ENCODE assay signal across 9 cellular contexts in genomic region chr7:141649865-141650499, GRCh38. TPM values are rescaled to one million over a fixed set of nuclear protein-coding genes. Genes with fewer than 3 reads are reported as not detected.
DNase-seq lines count a peak whose midpoint lies in the region; ATAC-seq, FAIRE-seq and TF ChIP-seq lines count a peak whose summit lies in the region.
"Had no signal": no experiment of that assay in that cellular context is flagged by ENCODE, and none has a peak within 500 bp of the region (broad histone marks: within the 10 kb centered on the region; RNA-seq: fewer than 3 reads in every experiment).

No MANE protein-coding gene starts in this region.

- no peak overlapping the region for H3K4me3 ChIP-seq in DOHH2 (ENCODE audit: low read length)
- H3K4me3 ChIP-seq in GM12878, result no peak overlapping the region

- no peaks in the 10 kb centered on the region for H3F3A ChIP-seq in DOHH2 (ENCODE audit: control insufficient read depth, insufficient read depth)

- TF ChIP-seq POLR2A in GM12878 (IDR thresholded peaks at IDR 0.05; ENCODE audit: low read depth, low read length), result no peak

- TF ChIP-seq CTCF in DOHH2 (IDR thresholded peaks at IDR 0.05; ENCODE audit: low read depth, low read length, poor library complexity, severe bottlenecking), result peak; percentile 31
- TF ChIP-seq CTCF in GM12878 (IDR thresholded peaks at IDR 0.05 in 2 of 3, conservative IDR thresholded peaks at IDR 0.05 in 1 of 3; ENCODE audit: control insufficient read depth in 2 of 3, extremely low read depth in 1 of 3, insufficient read depth in 1 of 3, low read depth in 3 of 3, low read length in 3 of 3), result peak; percentile 65 to 87 (median 78)

- DNase-seq in HUDEP-2 (lab: John Stamatoyannopoulos, UW; ENCODE audit: unreplicated experiment in 76 of 76) (peak in 44 of 76 experiments; percentile 1 to 67 (median 24)), NCI-H82 treated with DMSO at 0.1 percent for 48 hours (lab: John Stamatoyannopoulos, UW; ENCODE audit: unreplicated experiment) (peak; percentile 39), GM12878 (ENCODE audit: low read depth, low spot score) (peak; percentile 40), hippocampal formation (lab: John Stamatoyannopoulos, UW) (peak; percentile 70 to 92), sciatic nerve (ENCODE audit: low spot score) (peak; percentile 70)
- DNase-seq in effector CD8-positive, alpha-beta T cell (lab: John Stamatoyannopoulos, UW), result no peak
- DNase-seq: activated naive CD8-positive, alpha-beta T cell treated with anti-CD3 and anti-CD28 coated beads, Interleukin-2, amount 10 ng/mL, durations not matched to agents 7 days and 5 days had no signal

- 14% methylated on average over 4 of the region's 4 CpGs for WGBS in GM12878 (ENCODE audit: insufficient coverage, insufficient replicate concordance, low lambda C conversion rate, missing lambda C conversion rate)

- no peak overlapping the region for H3K9ac ChIP-seq in GM12878 (ENCODE audit: control insufficient read depth, insufficient read depth, low read length)

- H4K20me1 ChIP-seq in DOHH2 (ENCODE audit: control insufficient read depth, insufficient read depth, low read depth, low read length) (no peaks in the 10 kb centered on the region), GM12878 (ENCODE audit: control insufficient read depth, insufficient read depth) (no peaks in the 10 kb centered on the region)

- no peak overlapping the region for H3K4me2 ChIP-seq in DOHH2 (ENCODE audit: low read length)
- H3K4me2 ChIP-seq in GM12878 (ENCODE audit: control insufficient read depth, insufficient read depth), result peak overlapping the region; percentile 57; the same call in 1 of the 2 replicates

- RAD21 ChIA-PET in GM12878 (lab: Charles Lee; ENCODE audit: unreplicated experiment), result interaction anchor here (0.6 to 3.4 kb wide), 18 partner anchors 24 to 974 kb away, joined by 3 to 12 read pairs (median 5); partner anchors contain the start of genes MRPS33 and SSBP1

- SMC1A ChIA-PET in GM12878 (lab: Charles Lee; ENCODE audit: uncharacterized antibody, unreplicated experiment), result interaction anchor here (0.7 to 4.1 kb wide), 24 partner anchors 10 to 838 kb away, joined by 3 to 33 read pairs (median 4); partner anchors contain the start of genes AGK and MRPS33

- in situ Hi-C loops in GM12878 (cut with MboI), result loop anchor here (10.0 kb wide), 1 partner anchor 635 kb away; the partner anchor contains the start of gene MRPS33

- H3K79me2 ChIP-seq in DOHH2 (ENCODE audit: control insufficient read depth, low read length) (no peaks in the 10 kb centered on the region), GM12878 (ENCODE audit: control insufficient read depth, insufficient read depth, low read length) (no peaks in the 10 kb centered on the region)

- H3K9me3 ChIP-seq in DOHH2 (ENCODE audit: control insufficient read depth, insufficient read depth, low read length), result no peaks in the 10 kb centered on the region
- no peaks in the 10 kb centered on the region for H3K9me3 ChIP-seq in GM12878 (replicated peaks; ENCODE audit: control insufficient read depth, insufficient read depth, low read length)

- BruUV-seq in GM12878 (replicated peaks; lab: Mats Ljungman, UMichigan), result no TSS peak

- FAIRE-seq in GM12878 (lab: Jason Lieb, UNC), result no peak

- H3K4me1 ChIP-seq in DOHH2 (ENCODE audit: control insufficient read depth, low read length) (no peaks in the 10 kb centered on the region), GM12878 (ENCODE audit: control insufficient read depth, insufficient read depth, low read length) (peaks cover 15% of the 10 kb centered on the region)

- H2AFZ ChIP-seq in GM12878 (ENCODE audit: control insufficient read depth, low read depth, low read length), result no peak overlapping the region

- intact Hi-C loops in GM12878 (cut with micrococcal nuclease; ENCODE audit: unreplicated experiment) (loop anchor here (1.0 to 10.0 kb wide), 3 partner anchors 117 to 636 kb away; partner anchors contain the start of gene MRPS33), sciatic nerve (cut with DNase I) (no loop called here)

- ATAC-seq in GM21423 (IDR thresholded peaks at IDR 0.05; ENCODE audit: unreplicated experiment) (peak; percentile 65), GM12878 (peak; percentile 90), sciatic nerve (peak; percentile 90)

- POLR2A ChIA-PET in GM12878 (lab: Charles Lee), result interaction anchor here (0.6 to 1.2 kb wide), 4 partner anchors 89 to 654 kb away, joined by 3 to 4 read pairs (median 4); partner anchors contain the start of genes MRPS33 and SSBP1

- CTCF ChIA-PET in GM12878 (lab: Yijun Ruan, JAX), result interaction anchor here (0.6 to 8.9 kb wide), 46 partner anchors 8 to 976 kb away, joined by 3 to 121 read pairs (median 4); partner anchors contain the start of genes DENND11, MRPS33, SSBP1 and TAS2R4

- peak; percentile 94 for TF ChIP-seq RAD21 in GM12878 (IDR thresholded peaks at IDR 0.05; ENCODE audit: insufficient read depth, low read depth, low read length)

- H3K27ac ChIP-seq in DOHH2 (ENCODE audit: low read depth, low read length), result no peak overlapping the region
- no peak overlapping the region for H3K27ac ChIP-seq in GM12878 (ENCODE audit: control insufficient read depth, insufficient read depth)

- H3K9me2 ChIP-seq in DOHH2 (replicated peaks; ENCODE audit: control insufficient read depth, low read length), result no peaks in the 10 kb centered on the region

- H3K36me3 ChIP-seq in DOHH2 (ENCODE audit: control insufficient read depth, low read length) (peaks cover 38% of the 10 kb centered on the region), GM12878 (ENCODE audit: control insufficient read depth in 2 of 2, insufficient read depth in 2 of 2, low read length in 1 of 2) (peaks cover 2 to 12% of the 10 kb centered on the region in 2 experiments; a peak in 3 of 4 replicates)

- H3K27me3 ChIP-seq in DOHH2 (ENCODE audit: control insufficient read depth, low read length) (no peaks in the 10 kb centered on the region), GM12878 (replicated peaks in 1 of 2; ENCODE audit: control insufficient read depth in 2 of 2, insufficient read depth in 2 of 2, low read length in 1 of 2) (no peaks in the 10 kb centered on the region)

- TF ChIP-seq EP300 in GM12878 (IDR thresholded peaks at IDR 0.05; ENCODE audit: borderline replicate concordance in 1 of 2, control insufficient read depth in 1 of 2, low read depth in 2 of 2, low read length in 2 of 2), result no peak

TF ChIP-seq in GM12878, 131 proteins besides CTCF, POLR2A, EP300 and RAD21 (continues in another document):
- no peak for TF ChIP-seq SMAD5 (IDR thresholded peaks at IDR 0.05; ENCODE audit: low read depth)
- TF ChIP-seq BMI1 (IDR thresholded peaks at IDR 0.05; ENCODE audit: borderline replicate concordance), result peak; percentile 66
- TF ChIP-seq MXI1 (IDR thresholded peaks at IDR 0.05; ENCODE audit: low read depth, low read length), result peak; percentile 60; the same call in 1 of the 2 replicates
- 0 out of 3 replicates have a peak, but pooled peaks have one; percentile 36 for TF ChIP-seq POU2F2 (IDR thresholded peaks at IDR 0.05; ENCODE audit: borderline replicate concordance, low read depth, low read length)
- TF ChIP-seq PKNOX1 (IDR thresholded peaks at IDR 0.05), result peak; percentile 84
- 0 out of 2 replicates have a peak, but pooled peaks have one; percentile 29 for TF ChIP-seq SMARCA5 (IDR thresholded peaks at IDR 0.05)

RNA-seq across cellular contexts. Expression of gene DENND11, which starts 52.0 kb away (rescaled TPM):
- total RNA-seq in GM12878 (2013; cell fraction: nucleolus; rRNA removed), result 101 and 106 TPM in 2 replicates
- total RNA-seq in GM12878 (2014; rRNA removed), result 28.0 and 33.8 TPM in 2 replicates
- total RNA-seq in GM12878 (2014; rRNA removed; fragmentation: Illumina TruSeq; extraction: Trizol), result 29.7 and 30.6 TPM in 2 replicates
- total RNA-seq in GM12878 (2021), result 33.3 and 35.9 TPM in 2 replicates
- 18.6 TPM for polyA plus RNA-seq in GM12878 (2011; ENCODE audit: low read depth)
- polyA plus RNA-seq in GM12878 (2011; rRNA removed), result 47.0 and 57.7 TPM in 2 replicates
- 27.5 and 33.5 TPM in 2 replicates for polyA plus RNA-seq in GM12878 (2011; cell fraction: cytosol; rRNA removed)
- 81.6 and 84.6 TPM in 2 replicates for polyA plus RNA-seq in GM12878 (2011; cell fraction: nucleus; rRNA removed)
- polyA plus RNA-seq in GM12878 (2012), result 22.8 and 29.9 TPM in 2 replicates
- 32.2 and 40.7 TPM in 2 replicates for polyA plus RNA-seq in GM12878 (2014; fragmentation: Illumina TruSeq; extraction: Trizol)
- 1 to 10 TPM; 3.5 to 7.9 TPM for polyA plus RNA-seq in GM12878 (2014; fragmentation: Nextera tagmentation; extraction: Ambion mirVana)
- 20.2 and 25.3 TPM in 2 replicates for polyA plus RNA-seq in GM12878 (2014; rRNA removed)
- 1 to 10 TPM; 2.7 to 3.0 TPM for polyA plus RNA-seq in GM12878 (2016; fragmentation: Nextera tagmentation; extraction: Ambion mirVana)
- polyA minus RNA-seq in GM12878 (2011; rRNA and poly(A)+ RNA removed), result 65.6 and 73.2 TPM in 2 replicates
- 18.3 and 19.3 TPM in 2 replicates for polyA minus RNA-seq in GM12878 (2011; cell fraction: cytosol; rRNA and poly(A)+ RNA removed)
- polyA minus RNA-seq in GM12878 (2011; cell fraction: nucleus; rRNA and poly(A)+ RNA removed), result 36.0 and 36.5 TPM in 2 replicates
- 26.6 TPM for total RNA-seq in sciatic nerve

RNA-seq across cellular contexts. Expression of gene WEE2, which starts 58.2 kb away (rescaled TPM):
- 0.71 TPM in 1 of 2 replicates, not detected in the other for total RNA-seq in GM12878 (2013; cell fraction: nucleolus; rRNA removed)
- total RNA-seq in GM12878 (2014; rRNA removed) (not detected in 2 replicates), GM12878 (2014; rRNA removed; fragmentation: Illumina TruSeq; extraction: Trizol) (not detected in 2 replicates), GM12878 (2021) (0.24 TPM in 1 of 2 replicates, not detected in the other), sciatic nerve (not detected)
- not detected for polyA plus RNA-seq in GM12878 (2011; ENCODE audit: low read depth)
- polyA plus RNA-seq in GM12878 (2011; rRNA removed) (0.03 and 0.12 TPM in 2 replicates), GM12878 (2014; fragmentation: Illumina TruSeq; extraction: Trizol) (0.03 TPM in 1 of 2 replicates, not detected in the other), GM12878 (2014; fragmentation: Nextera tagmentation; extraction: Ambion mirVana) (under 1 TPM in 1 of 2 experiments, not detected in 1; 0.02 TPM), GM12878 (2014; rRNA removed) (not detected in 2 replicates), GM12878 (2016; fragmentation: Nextera tagmentation; extraction: Ambion mirVana) (not detected)
- not detected in 2 replicates for polyA plus RNA-seq in GM12878 (2011; cell fraction: cytosol; rRNA removed)
- 0.09 TPM in 1 of 2 replicates, not detected in the other for polyA plus RNA-seq in GM12878 (2011; cell fraction: nucleus; rRNA removed)
- 0.04 and 0.07 TPM in 2 replicates for polyA plus RNA-seq in GM12878 (2012)
- polyA minus RNA-seq in GM12878 (2011; rRNA and poly(A)+ RNA removed), result not detected in 2 replicates
- polyA minus RNA-seq in GM12878 (2011; cell fraction: cytosol; rRNA and poly(A)+ RNA removed), result not detected in 2 replicates
- polyA minus RNA-seq in GM12878 (2011; cell fraction: nucleus; rRNA and poly(A)+ RNA removed), result not detected in 2 replicates
- total RNA-seq: activated naive CD8-positive, alpha-beta T cell treated with anti-CD3 and anti-CD28 coated beads, Interleukin-2, amount 10 ng/mL, durations not matched to agents 7 days and 5 days had no signal
